Comparison of ENCODE assay signal across 21 cellular contexts in the genomic region with DNA sequence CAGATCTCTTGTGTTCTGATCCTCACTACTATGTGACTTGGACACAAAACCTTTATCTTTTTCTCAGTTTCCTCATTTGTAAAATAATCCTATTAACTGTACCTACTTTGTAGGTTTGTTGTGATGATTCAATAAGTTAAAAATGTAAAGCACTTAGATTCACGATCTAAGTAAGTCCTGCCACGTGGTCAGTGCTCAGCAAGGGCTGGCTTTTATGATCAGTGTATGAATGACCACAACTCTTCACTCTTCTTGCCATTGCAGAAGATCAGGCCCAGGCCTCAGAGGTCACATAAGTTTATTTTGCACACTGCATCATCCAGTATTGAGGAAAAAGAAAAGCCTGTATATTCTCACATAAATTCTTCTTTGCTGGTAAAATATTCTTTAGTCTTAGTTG.
DNase-seq lines count a peak whose midpoint lies in the region; ATAC-seq and TF ChIP-seq lines count a peak whose summit lies in the region.
"Had no signal": no experiment of that assay in that cellular context is flagged by ENCODE, and none has a peak within 500 bp of the region (broad histone marks: within the 10 kb centered on the region; RNA-seq: fewer than 3 reads in every experiment).

No MANE protein-coding gene starts in this region.

- TF ChIP-seq CTCF in choroid plexus epithelial cell (conservative IDR thresholded peaks at IDR 0.05; ENCODE audit: low read depth, low read length) = no peak

- H3K4me3 ChIP-seq in choroid plexus epithelial cell (ENCODE audit: low read depth, low read length) = no peak overlapping the region
- H3K4me3 ChIP-seq: coronary artery, psoas muscle had no signal

- ATAC-seq in HG03520 (IDR thresholded peaks at IDR 0.05; ENCODE audit: unreplicated experiment) = no peak
- ATAC-seq: activated CD4-positive, alpha-beta T cell treated with anti-CD3 and anti-CD28 coated beads for 36 hours; activated naive CD8-positive, alpha-beta T cell treated with anti-CD3 and anti-CD28 coated beads, Interleukin-2, amount 50 U/mL, for 24 hours; left cardiac atrium; psoas muscle; SK-N-SH treated with all-trans-retinoic acid at 6 μM for 48 hours; stimulated activated memory B cell treated with anti-CD40 and anti-IgM and Interleukin-4, amounts not matched to agents 10 μg/mL and 1 μg/mL and 100 μg/mL, for 72 hours had no signal

- DNase-seq in ELR (ENCODE audit: low read depth) (peak; percentile 75), M059J (ENCODE audit: low read depth) (peak; percentile 52), choroid plexus epithelial cell (ENCODE audit: low read depth) (peak; percentile 86), renal cortical epithelial cell (ENCODE audit: low read depth) (peak; percentile 3), NCI-H2081 treated with DMSO at 0.1 percent for 48 hours (lab: John Stamatoyannopoulos, UW) (no peak), HuH-7 (ENCODE audit: low spot score) (no peak)
- DNase-seq: activated CD4-positive, alpha-beta T cell treated with anti-CD3 and anti-CD28 coated beads for 36 hours; activated gamma-delta T cell treated with Interleukin-2 at 50 U/mL for 16 hours; activated naive CD8-positive, alpha-beta T cell treated with anti-CD3 and anti-CD28 coated beads, Interleukin-2, amount 50 U/mL, for 24 hours; Calu3; endodermal cell; head of caudate nucleus; left cardiac atrium; NCI-H187; NCI-H774; psoas muscle; stimulated activated CD4-positive, alpha-beta T cell treated with anti-CD3 and anti-CD28 coated beads, Interleukin-4, amount 100 ng/mL, for 1 hour had no signal

Comparison
In these comparisons a context has a peak if more than half of its experiments do, and no peak if none do; other contexts are left out.
1. DNase-seq: peak in ELR (single experiment), M059J (single experiment), choroid plexus epithelial cell (single experiment) and renal cortical epithelial cell (single experiment); none in NCI-H2081 treated with DMSO at 0.1 percent for 48 hours (single experiment) and HuH-7 (single experiment).